14 cellular contexts compared by ENCODE assay signal in the genomic region with DNA sequence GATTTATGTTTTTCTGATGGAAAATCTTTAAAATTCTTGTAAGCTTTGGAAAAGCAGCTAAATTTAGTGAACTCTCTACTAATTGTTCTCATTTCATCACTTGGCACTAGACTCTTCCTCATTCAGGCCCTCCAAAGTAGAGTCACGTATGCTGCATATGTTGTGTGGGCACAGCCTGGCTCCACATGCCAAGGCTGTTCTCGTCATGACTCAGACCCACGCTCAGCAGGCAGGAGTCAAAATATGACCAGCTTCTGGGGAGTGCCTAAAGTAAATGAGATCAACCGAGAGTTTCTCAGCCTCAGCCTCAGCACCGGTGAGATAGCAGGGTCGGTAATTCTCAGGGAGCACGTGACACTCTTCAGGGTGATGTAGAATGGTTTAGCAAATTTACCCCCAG.
DNase-seq lines count a peak whose midpoint lies in the region; ATAC-seq and TF ChIP-seq lines count a peak whose summit lies in the region.
"Had no signal": no experiment of that assay in that cellular context is flagged by ENCODE, and none has a peak within 500 bp of the region (broad histone marks: within the 10 kb centered on the region; RNA-seq: fewer than 3 reads in every experiment).

No MANE protein-coding gene starts in this region.

- no peak for DNase-seq in HCT116 (ENCODE audit: low read depth, low spot score)
- no peak for DNase-seq in SK-N-SH
- peak; percentile 43 for DNase-seq in epithelial cell of esophagus (ENCODE audit: low read depth)
- peak; percentile 89 for DNase-seq in retinal pigment epithelial cell (ENCODE audit: low read depth)
- no peak for DNase-seq in activated CD8-positive, alpha-beta T cell treated with anti-CD3 and anti-CD28 coated beads, Interleukin-2, amount 10 ng/mL, durations not matched to agents 7 days and 5 days
- DNase-seq in NCI-H510A treated with DMSO at 0.1 percent for 48 hours (lab: John Stamatoyannopoulos, UW), result no peak
- no peak for DNase-seq in ovary
- no peak for DNase-seq in esophagus squamous epithelium (lab: John Stamatoyannopoulos, UW)
- DNase-seq: activated naive CD8-positive, alpha-beta T cell treated with anti-CD3 and anti-CD28 coated beads, Interleukin-2, amount 10 ng/mL, durations not matched to agents 7 days and 5 days; naive thymus-derived CD4-positive, alpha-beta T cell; NCI-H2107; right cardiac atrium; stimulated activated naive CD4-positive, alpha-beta T cell had no signal

- no peaks in the 10 kb centered on the region for H3K9me3 ChIP-seq in HCT116 (ENCODE audit: control insufficient read depth in 1 of 2, insufficient read depth in 1 of 2, low read depth in 1 of 2, low read length in 2 of 2)
- no peaks in the 10 kb centered on the region for H3K9me3 ChIP-seq in SK-N-SH
- H3K9me3 ChIP-seq in ovary, result no peaks in the 10 kb centered on the region
- no peaks in the 10 kb centered on the region for H3K9me3 ChIP-seq in esophagus squamous epithelium
- H3K9me3 ChIP-seq: BLaER1 treated with 17β-estradiol and CSF1 and Interleukin-3, amounts not matched to agents 10 nM and 100 nM had no signal

- no peaks in the 10 kb centered on the region for H3K27me3 ChIP-seq in HCT116 (ENCODE audit: insufficient read depth, low read length)
- H3K27me3 ChIP-seq in SK-N-SH (ENCODE audit: insufficient read depth), result no peaks in the 10 kb centered on the region
- H3K27me3 ChIP-seq in ovary, result no peaks in the 10 kb centered on the region
- no peaks in the 10 kb centered on the region for H3K27me3 ChIP-seq in esophagus squamous epithelium
- H3K27me3 ChIP-seq: BLaER1 treated with 17β-estradiol and CSF1 and Interleukin-3, amounts not matched to agents 10 nM and 100 nM had no signal

- H3K9ac ChIP-seq in HCT116 (ENCODE audit: low read length), result no peak overlapping the region
- no peak overlapping the region for H3K9ac ChIP-seq in SK-N-SH
- H3K9ac ChIP-seq: BLaER1 treated with 17β-estradiol and CSF1 and Interleukin-3, amounts not matched to agents 10 nM and 100 nM had no signal

- no peak overlapping the region for H3K4me3 Mint-ChIP-seq in activated CD8-positive, alpha-beta T cell treated with anti-CD3 and anti-CD28 coated beads, Interleukin-2, amount 10 ng/mL, durations not matched to agents 7 days and 5 days
- H3K4me3 Mint-ChIP-seq: activated naive CD8-positive, alpha-beta T cell treated with anti-CD3 and anti-CD28 coated beads, Interleukin-2, amount 10 ng/mL, durations not matched to agents 7 days and 5 days; naive thymus-derived CD4-positive, alpha-beta T cell had no signal

- no peaks in the 10 kb centered on the region for H3K27me3 Mint-ChIP-seq in activated CD8-positive, alpha-beta T cell treated with anti-CD3 and anti-CD28 coated beads, Interleukin-2, amount 10 ng/mL, durations not matched to agents 7 days and 5 days (ENCODE audit: low read depth)
- H3K27me3 Mint-ChIP-seq: activated naive CD8-positive, alpha-beta T cell treated with anti-CD3 and anti-CD28 coated beads, Interleukin-2, amount 10 ng/mL, durations not matched to agents 7 days and 5 days; naive thymus-derived CD4-positive, alpha-beta T cell had no signal

- no peak overlapping the region for H3K27ac Mint-ChIP-seq in activated CD8-positive, alpha-beta T cell treated with anti-CD3 and anti-CD28 coated beads, Interleukin-2, amount 10 ng/mL, durations not matched to agents 7 days and 5 days
- H3K27ac Mint-ChIP-seq: activated naive CD8-positive, alpha-beta T cell treated with anti-CD3 and anti-CD28 coated beads, Interleukin-2, amount 10 ng/mL, durations not matched to agents 7 days and 5 days; naive thymus-derived CD4-positive, alpha-beta T cell had no signal

- CTCF ChIA-PET in HCT116 (lab: Charles Lee), result no interaction called here
- CTCF ChIA-PET in SK-N-SH (lab: Yijun Ruan, JAX), result no interaction called here
- CTCF ChIA-PET in activated CD8-positive, alpha-beta T cell treated with anti-CD3 and anti-CD28 coated beads, Interleukin-2, amount 10 ng/mL, durations not matched to agents 7 days and 5 days (lab: Charles Lee), result no interaction called here

- no peak for TF ChIP-seq RAD21 in HCT116 (IDR thresholded peaks at IDR 0.05; ENCODE audit: low read depth)
- TF ChIP-seq RAD21 in SK-N-SH (IDR thresholded peaks at IDR 0.05; ENCODE audit: low read length), result no peak

- no peaks in the 10 kb centered on the region for H3K9me2 ChIP-seq in HCT116 (ENCODE audit: insufficient read depth)
- no peaks in the 10 kb centered on the region; the same call in 1 of the 2 replicates for H3K9me2 ChIP-seq in SK-N-SH

- intact Hi-C loops in HCT116 (cut with micrococcal nuclease), result no loop called here
- intact Hi-C loops in ovary (cut with DNase I), result no loop called here
- intact Hi-C loops in esophagus squamous epithelium (cut with DNase I), result no loop called here

- H4K20me1 ChIP-seq in HCT116 (ENCODE audit: insufficient read depth), result no peaks in the 10 kb centered on the region
- no peaks in the 10 kb centered on the region for H4K20me1 ChIP-seq in SK-N-SH (ENCODE audit: insufficient read depth)
- H4K20me1 ChIP-seq: BLaER1 treated with 17β-estradiol and CSF1 and Interleukin-3, amounts not matched to agents 10 nM and 100 nM had no signal

- H3K36me3 Mint-ChIP-seq in activated CD8-positive, alpha-beta T cell treated with anti-CD3 and anti-CD28 coated beads, Interleukin-2, amount 10 ng/mL, durations not matched to agents 7 days and 5 days (ENCODE audit: low read depth), result no peaks in the 10 kb centered on the region
- H3K36me3 Mint-ChIP-seq: activated naive CD8-positive, alpha-beta T cell treated with anti-CD3 and anti-CD28 coated beads, Interleukin-2, amount 10 ng/mL, durations not matched to agents 7 days and 5 days; naive thymus-derived CD4-positive, alpha-beta T cell had no signal

- H3K27ac ChIP-seq in HCT116 (ENCODE audit: low read depth, low read length) (no peak overlapping the region), SK-N-SH (ENCODE audit: low read depth in 2 of 2, low read length in 1 of 2) (no peak overlapping the region), ovary (no peak overlapping the region), esophagus squamous epithelium (no peak overlapping the region)
- H3K27ac ChIP-seq: BLaER1 treated with 17β-estradiol and CSF1 and Interleukin-3, amounts not matched to agents 10 nM and 100 nM had no signal

- no peak for TF ChIP-seq POLR2A in HCT116 (IDR thresholded peaks at IDR 0.05; ENCODE audit: borderline replicate concordance, extremely low read depth, insufficient read depth, insufficient read length)
- TF ChIP-seq POLR2A in ovary (IDR thresholded peaks at IDR 0.05), result no peak
- no peak for TF ChIP-seq POLR2A in esophagus squamous epithelium (IDR thresholded peaks at IDR 0.05)

- RAD21 ChIA-PET in HCT116 (lab: Charles Lee; ENCODE audit: low non-redundant PET in 1 of 2, low total read pairs in 2 of 2, uncharacterized antibody in 2 of 2, unreplicated experiment in 2 of 2), result no interaction called here

- H2AFZ ChIP-seq in HCT116 (ENCODE audit: low read depth, low read length, poor library complexity, severe bottlenecking) (no peak overlapping the region), SK-N-SH (ENCODE audit: low read depth) (no peak overlapping the region)

- BruUV-seq in HCT116 (replicated peaks; lab: Mats Ljungman, UMichigan), result no TSS peak

- 44% methylated on average over 7 of the region's 7 CpGs for WGBS in SK-N-SH (ENCODE audit: low lambda C conversion rate)
- WGBS in ovary, 3 donors, result 91 to 93% (median 91%) methylated on average over 7 of the region's 7 CpGs
- WGBS in esophagus squamous epithelium, 2 donors, result 67 to 77% methylated on average over 7 of the region's 7 CpGs

- H3K4me3 ChIP-seq in HCT116 (replicated peaks in 1 of 2; ENCODE audit: low read depth in 1 of 2, low read length in 2 of 2) (no peak overlapping the region), SK-N-SH (ENCODE audit: low read depth in 2 of 2, low read length in 1 of 2) (no peak overlapping the region), epithelial cell of esophagus (ENCODE audit: low read length) (no peak overlapping the region), retinal pigment epithelial cell (ENCODE audit: low read length) (no peak overlapping the region), ovary (no peak overlapping the region), esophagus squamous epithelium (no peak overlapping the region)
- H3K4me3 ChIP-seq: BLaER1 treated with 17β-estradiol and CSF1 and Interleukin-3, amounts not matched to agents 10 nM and 100 nM had no signal

- peaks cover 10% of the 10 kb centered on the region for H3K9me3 Mint-ChIP-seq in activated CD8-positive, alpha-beta T cell treated with anti-CD3 and anti-CD28 coated beads, Interleukin-2, amount 10 ng/mL, durations not matched to agents 7 days and 5 days (ENCODE audit: insufficient read depth)
- H3K9me3 Mint-ChIP-seq: activated naive CD8-positive, alpha-beta T cell treated with anti-CD3 and anti-CD28 coated beads, Interleukin-2, amount 10 ng/mL, durations not matched to agents 7 days and 5 days had no signal

- no peaks in the 10 kb centered on the region for H3K79me2 ChIP-seq in HCT116 (ENCODE audit: insufficient read depth, low read length)
- no peaks in the 10 kb centered on the region for H3K79me2 ChIP-seq in SK-N-SH (ENCODE audit: insufficient read depth)

- no peaks in the 10 kb centered on the region for H3K36me3 ChIP-seq in HCT116 (ENCODE audit: control insufficient read depth in 1 of 2, insufficient read depth in 2 of 2, low read length in 2 of 2)
- no peaks in the 10 kb centered on the region for H3K36me3 ChIP-seq in SK-N-SH (replicated peaks in 1 of 2; ENCODE audit: control insufficient read depth in 1 of 2, insufficient read depth in 2 of 2, low read length in 1 of 2)
- H3K36me3 ChIP-seq in ovary, result no peaks in the 10 kb centered on the region
- no peaks in the 10 kb centered on the region for H3K36me3 ChIP-seq in esophagus squamous epithelium
- H3K36me3 ChIP-seq: BLaER1 treated with 17β-estradiol and CSF1 and Interleukin-3, amounts not matched to agents 10 nM and 100 nM had no signal

- POLR2A ChIA-PET in HCT116 (lab: Charles Lee) (no interaction called here), SK-N-SH (lab: Yijun Ruan, JAX) (no interaction called here)
- POLR2A ChIA-PET in activated CD8-positive, alpha-beta T cell treated with anti-CD3 and anti-CD28 coated beads, Interleukin-2, amount 10 ng/mL, durations not matched to agents 7 days and 5 days (lab: Charles Lee), result no interaction called here

- H3K4me1 ChIP-seq in HCT116 (ENCODE audit: control insufficient read depth in 1 of 2, insufficient read depth in 2 of 2, low read length in 2 of 2), result peaks cover 5 to 8% of the 10 kb centered on the region in 2 experiments; a peak in 2 of 4 replicates
- H3K4me1 ChIP-seq in SK-N-SH (ENCODE audit: control insufficient read depth in 1 of 2, insufficient read depth in 2 of 2, low read depth in 1 of 2, low read length in 1 of 2), result no peaks in the 10 kb centered on the region
- H3K4me1 ChIP-seq in ovary (ENCODE audit: insufficient read depth), result no peaks in the 10 kb centered on the region
- no peaks in the 10 kb centered on the region for H3K4me1 ChIP-seq in esophagus squamous epithelium
- H3K4me1 ChIP-seq: BLaER1 treated with 17β-estradiol and CSF1 and Interleukin-3, amounts not matched to agents 10 nM and 100 nM had no signal

- H3K4me2 ChIP-seq in HCT116 (ENCODE audit: low read length), result peak overlapping the region; percentile 36
- no peak overlapping the region for H3K4me2 ChIP-seq in SK-N-SH
- H3K4me2 ChIP-seq: BLaER1 treated with 17β-estradiol and CSF1 and Interleukin-3, amounts not matched to agents 10 nM and 100 nM had no signal

- TF ChIP-seq EP300 in SK-N-SH (IDR thresholded peaks at IDR 0.05; ENCODE audit: borderline replicate concordance in 1 of 2, low read depth in 1 of 2, low read length in 1 of 2) (no peak), ovary (IDR thresholded peaks at IDR 0.05) (no peak)

- no peaks in the 10 kb centered on the region for H3F3A ChIP-seq in SK-N-SH (replicated peaks; ENCODE audit: insufficient read depth)

- H3K4me1 Mint-ChIP-seq in activated CD8-positive, alpha-beta T cell treated with anti-CD3 and anti-CD28 coated beads, Interleukin-2, amount 10 ng/mL, durations not matched to agents 7 days and 5 days (ENCODE audit: low read depth), result no peaks in the 10 kb centered on the region
- H3K4me1 Mint-ChIP-seq: activated naive CD8-positive, alpha-beta T cell treated with anti-CD3 and anti-CD28 coated beads, Interleukin-2, amount 10 ng/mL, durations not matched to agents 7 days and 5 days; naive thymus-derived CD4-positive, alpha-beta T cell had no signal

- peak; percentile 70; the same call in 1 of the 2 replicates for ATAC-seq in HCT116
- ATAC-seq in activated CD8-positive, alpha-beta T cell treated with anti-CD3 and anti-CD28 coated beads, Interleukin-2, amount 10 ng/mL, durations not matched to agents 7 days and 5 days, result no peak
- ATAC-seq: naive thymus-derived CD4-positive, alpha-beta T cell; right cardiac atrium had no signal

- TF ChIP-seq CTCF in HCT116 (IDR thresholded peaks at IDR 0.05 in 2 of 3, conservative IDR thresholded peaks at IDR 0.05 in 1 of 3; ENCODE audit: borderline replicate concordance in 1 of 3, insufficient read depth in 1 of 3, low read depth in 2 of 3, low read length in 2 of 3) (no peak), SK-N-SH (IDR thresholded peaks at IDR 0.05) (no peak), epithelial cell of esophagus (IDR thresholded peaks at IDR 0.05; ENCODE audit: insufficient read depth, low read depth, low read length, missing control alignments) (no peak), retinal pigment epithelial cell (conservative IDR thresholded peaks at IDR 0.05; ENCODE audit: low read depth, low read length) (no peak), ovary (IDR thresholded peaks at IDR 0.05) (no peak), esophagus squamous epithelium (IDR thresholded peaks at IDR 0.05) (no peak)

Comparison
In these comparisons a context has a peak if more than half of its experiments do, and no peak if none do; other contexts are left out.
1. DNase-seq: peak in epithelial cell of esophagus (single experiment) and retinal pigment epithelial cell (single experiment); none in HCT116 (single experiment), SK-N-SH (single experiment), activated CD8-positive, alpha-beta T cell treated with anti-CD3 and anti-CD28 coated beads, Interleukin-2, amount 10 ng/mL, durations not matched to agents 7 days and 5 days (single experiment), NCI-H510A treated with DMSO at 0.1 percent for 48 hours (single experiment), ovary (0 of 5) and esophagus squamous epithelium (single experiment).